In the genomic region with DNA sequence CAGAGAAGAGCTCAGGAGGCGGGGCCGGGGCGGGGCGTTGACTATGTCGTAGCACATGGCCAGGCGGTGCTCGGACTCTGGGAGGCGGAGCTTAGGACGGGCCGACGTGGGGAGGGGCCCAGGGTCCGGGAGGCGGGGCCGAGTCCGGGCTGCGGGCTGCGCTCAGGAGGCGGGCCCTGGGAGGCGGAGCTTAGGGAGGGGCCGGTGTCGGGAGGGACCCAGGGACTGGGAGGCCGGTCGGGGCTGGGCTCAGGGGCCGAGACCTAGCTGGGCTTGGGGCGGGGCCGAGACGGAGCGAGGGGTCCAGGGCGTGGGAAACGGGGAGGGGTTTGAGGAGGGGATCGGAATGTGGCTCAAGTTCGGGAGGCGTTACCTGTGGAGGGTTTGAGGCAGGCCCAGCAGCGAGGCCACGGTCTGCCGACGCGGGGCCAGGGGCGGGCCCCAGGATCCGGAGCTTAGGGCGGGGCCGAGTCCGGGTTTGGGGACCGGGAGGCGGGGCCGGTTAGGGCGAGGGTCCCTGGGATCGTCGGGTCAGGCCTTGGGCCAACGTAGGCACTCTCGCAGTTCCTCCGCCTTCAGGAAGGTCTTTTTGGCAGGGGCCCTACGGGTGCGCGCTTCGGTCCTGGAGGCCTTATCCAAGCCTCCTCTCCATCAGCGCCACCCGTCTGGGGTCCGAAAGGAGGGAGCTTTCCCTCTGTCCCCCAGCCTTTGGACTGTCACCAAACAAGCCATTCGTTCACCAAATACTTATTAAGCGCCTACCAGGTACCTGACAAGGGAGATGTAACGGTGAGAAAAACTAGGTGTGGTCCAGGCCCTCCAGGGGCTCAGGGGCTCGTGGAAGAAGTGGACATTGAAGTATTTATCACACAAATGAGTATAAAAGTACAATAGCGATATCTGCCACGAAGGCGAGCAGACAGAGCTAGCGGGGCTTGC, we compare ENCODE assay signal across 8 cellular contexts. TPM values are rescaled to one million over a fixed set of nuclear protein-coding genes. Genes with fewer than 3 reads are reported as not detected.
DNase-seq lines count a peak whose midpoint lies in the region; ATAC-seq and TF ChIP-seq lines count a peak whose summit lies in the region.
"Not testable (repeated sequence)": the region's sequence is repeated elsewhere in the genome, so short reads cannot be mapped to it uniquely, and the experiment has no call there.

No MANE protein-coding gene starts in this region.

- in situ Hi-C loops in astrocyte of the cerebellum (cut with HindIII; ENCODE audit: low sequenced_read_pairs) = not testable (repeated sequence)

- H3K4me3 ChIP-seq in astrocyte of the cerebellum (ENCODE audit: low read depth, low read length) = peak overlapping the region; percentile 63
- H3K4me3 ChIP-seq in heart left ventricle = peak overlapping the region; percentile 27 to 95 (median 82)
- H3K4me3 ChIP-seq in neuron (ENCODE audit: low read length) = peak overlapping the region; percentile 48

- intact Hi-C loops in heart left ventricle (cut with DNase I) = not testable (repeated sequence)

- DNase-seq in DMS 273 (lab: John Stamatoyannopoulos, UW; ENCODE audit: unreplicated experiment) = peak; percentile 73
- DNase-seq in NCI-H1436 (lab: John Stamatoyannopoulos, UW) = peak; percentile 8
- DNase-seq in astrocyte of the cerebellum (ENCODE audit: low read depth) = peak; percentile 28
- peak; percentile 74 to 87 (median 83) for DNase-seq in heart left ventricle
- DNase-seq in stimulated activated effector memory CD8-positive, alpha-beta T cell treated with anti-CD3 and anti-CD28 coated beads, Interleukin-12 subunit alpha, Interleukin-12 subunit beta, amount 100 ng/mL, for 72 hours (ENCODE audit: low spot score in 2 of 2) = peak; percentile 69 to 87

- H3K36me3 ChIP-seq in heart left ventricle; neuron (ENCODE audit: insufficient read depth, low read length): not testable (repeated sequence)

- peak overlapping the region; percentile 3 for H2AFZ ChIP-seq in neuron (ENCODE audit: low read depth, low read length)

- not testable (repeated sequence) for H3K9me3 Mint-ChIP-seq in stimulated activated effector memory CD8-positive, alpha-beta T cell treated with anti-CD3 and anti-CD28 coated beads, Interleukin-12 subunit alpha, Interleukin-12 subunit beta, amount 100 ng/mL, for 72 hours

- peaks cover 0 to 15% (median 1%) of the 10 kb centered on the region in 12 donors for H3K4me1 ChIP-seq in heart left ventricle
- not testable (repeated sequence) for H3K4me1 ChIP-seq in neuron (ENCODE audit: insufficient read depth, low read length)

- ATAC-seq in HG02588 (IDR thresholded peaks at IDR 0.05; ENCODE audit: unreplicated experiment) = peak; percentile 71
- not testable (repeated sequence) for ATAC-seq in heart left ventricle; stimulated activated effector memory CD8-positive, alpha-beta T cell treated with anti-CD3 and anti-CD28 coated beads, Interleukin-12 subunit alpha, Interleukin-12 subunit beta, amount 100 ng/mL, for 72 hours

- not testable (repeated sequence) for H3K36me3 Mint-ChIP-seq in stimulated activated effector memory CD8-positive, alpha-beta T cell treated with anti-CD3 and anti-CD28 coated beads, Interleukin-12 subunit alpha, Interleukin-12 subunit beta, amount 100 ng/mL, for 72 hours

- peak overlapping the region; percentile 83 for H3K27ac Mint-ChIP-seq in stimulated activated effector memory CD8-positive, alpha-beta T cell treated with anti-CD3 and anti-CD28 coated beads, Interleukin-12 subunit alpha, Interleukin-12 subunit beta, amount 100 ng/mL, for 72 hours

- peak overlapping the region; percentile 83 for H3K4me3 Mint-ChIP-seq in stimulated activated effector memory CD8-positive, alpha-beta T cell treated with anti-CD3 and anti-CD28 coated beads, Interleukin-12 subunit alpha, Interleukin-12 subunit beta, amount 100 ng/mL, for 72 hours

- not testable (repeated sequence) for H3K27me3 ChIP-seq in heart left ventricle; neuron (ENCODE audit: insufficient read depth, low read length)

- peak in 1 of 2 donors; percentile 11 for TF ChIP-seq POLR2A in heart left ventricle (IDR thresholded peaks at IDR 0.05)

- H3K27ac ChIP-seq in VCaP (peak overlapping the region; percentile 50), heart left ventricle (peak overlapping the region; percentile 20 to 88 (median 83))

- WGBS in heart left ventricle, 4 donors = 1 to 5% (median 2%) methylated on average over 19 to 57 of the region's 67 CpGs

- TF ChIP-seq CTCF in VCaP (conservative IDR thresholded peaks at IDR 0.05); astrocyte of the cerebellum (IDR thresholded peaks at IDR 0.05; ENCODE audit: low read depth, low read length, missing control alignments); heart left ventricle (IDR thresholded peaks at IDR 0.05): not testable (repeated sequence)

- H3K9me3 ChIP-seq in heart left ventricle; neuron (ENCODE audit: low read length): not testable (repeated sequence)

- peaks cover 19% of the 10 kb centered on the region for H3K4me1 Mint-ChIP-seq in stimulated activated effector memory CD8-positive, alpha-beta T cell treated with anti-CD3 and anti-CD28 coated beads, Interleukin-12 subunit alpha, Interleukin-12 subunit beta, amount 100 ng/mL, for 72 hours

RNA-seq across cellular contexts. Expression of a gene that starts 0.9 kb away (rescaled TPM):
- total RNA-seq in heart left ventricle = 10 to 100 TPM in 1 of 9 donors, 1 to 10 TPM in 8; 6.2 to 10.8 (median 7.2) TPM
- 10 to 100 TPM in 1 of 2 donors, 1 to 10 TPM in 1; 3.2 to 11.6 TPM for polyA plus RNA-seq in heart left ventricle

RNA-seq across cellular contexts. Expression of a gene that starts 26.8 kb away (rescaled TPM):
- 10 to 100 TPM in 3 of 9 donors, 1 to 10 TPM in 6; 6.5 to 17.1 (median 9.7) TPM for total RNA-seq in heart left ventricle
- 10 to 100 TPM in 1 of 2 donors, 1 to 10 TPM in 1; 6.0 to 15.3 TPM for polyA plus RNA-seq in heart left ventricle

RNA-seq across cellular contexts. Expression of a gene that starts 32.7 kb away (rescaled TPM):
- total RNA-seq in heart left ventricle = 10 to 100 TPM in 4 of 9 donors, 1 to 10 TPM in 5; 1.5 to 38.4 (median 6.9) TPM
- 1 to 10 TPM in 1 of 2 donors, under 1 TPM in 1; 0.26 to 4.2 TPM for polyA plus RNA-seq in heart left ventricle

Comparison
In these comparisons a context has a peak if more than half of its experiments do, and no peak if none do; other contexts are left out.
1. DNase-seq: peak in every context shown above with its lines; median percentile 83 in heart left ventricle; 78 in stimulated activated effector memory CD8-positive, alpha-beta T cell treated with anti-CD3 and anti-CD28 coated beads, Interleukin-12 subunit alpha, Interleukin-12 subunit beta, amount 100 ng/mL, for 72 hours; 73 in DMS 273; 28 in astrocyte of the cerebellum; 8 in NCI-H1436.